1 cellular context compared by ENCODE assay signal in the genomic region with DNA sequence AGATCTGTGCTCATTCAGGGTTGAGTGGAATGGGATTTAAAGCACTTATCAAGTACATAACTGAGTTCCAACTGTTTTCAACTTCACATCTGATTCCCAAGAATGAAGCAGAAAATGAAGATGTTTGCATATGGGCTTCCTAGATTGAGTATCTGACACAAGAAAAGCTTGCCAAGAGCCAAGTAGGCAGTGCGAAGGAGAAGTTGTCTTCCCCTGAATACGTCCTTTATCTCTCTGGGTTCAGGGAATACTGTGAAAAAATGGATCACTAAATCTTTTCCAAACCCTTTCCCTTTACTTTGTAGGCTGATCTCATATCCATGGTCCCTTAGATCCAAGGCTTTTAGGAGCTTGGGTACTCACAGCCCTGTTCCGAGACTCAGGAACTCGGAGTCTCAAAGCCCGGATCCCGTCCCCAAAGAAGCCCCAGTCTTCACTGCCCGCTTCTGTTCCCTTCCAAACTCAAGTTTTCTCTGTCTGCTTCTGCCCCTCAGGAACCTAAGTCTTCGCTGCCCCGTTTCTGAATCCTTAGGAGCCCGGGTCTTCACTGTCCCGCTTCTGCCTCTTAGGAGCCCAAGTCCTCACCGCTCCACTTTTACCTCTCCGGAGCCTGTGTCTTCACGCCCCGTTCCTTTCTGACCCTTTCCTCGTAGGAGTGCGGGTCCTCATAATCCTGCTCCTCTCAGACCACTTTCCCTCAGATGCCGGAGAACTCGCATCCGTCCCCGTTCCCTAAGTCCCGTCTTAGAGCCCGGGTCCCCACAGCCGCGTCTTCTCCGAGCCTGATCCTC.
TF ChIP-seq lines count a peak whose summit lies in the region.

No MANE protein-coding gene starts in this region.

TF ChIP-seq in liver, 16 proteins besides CTCF, POLR2A, EP300 and RAD21 (continued from another document):
- TF ChIP-seq, protein P1, sequence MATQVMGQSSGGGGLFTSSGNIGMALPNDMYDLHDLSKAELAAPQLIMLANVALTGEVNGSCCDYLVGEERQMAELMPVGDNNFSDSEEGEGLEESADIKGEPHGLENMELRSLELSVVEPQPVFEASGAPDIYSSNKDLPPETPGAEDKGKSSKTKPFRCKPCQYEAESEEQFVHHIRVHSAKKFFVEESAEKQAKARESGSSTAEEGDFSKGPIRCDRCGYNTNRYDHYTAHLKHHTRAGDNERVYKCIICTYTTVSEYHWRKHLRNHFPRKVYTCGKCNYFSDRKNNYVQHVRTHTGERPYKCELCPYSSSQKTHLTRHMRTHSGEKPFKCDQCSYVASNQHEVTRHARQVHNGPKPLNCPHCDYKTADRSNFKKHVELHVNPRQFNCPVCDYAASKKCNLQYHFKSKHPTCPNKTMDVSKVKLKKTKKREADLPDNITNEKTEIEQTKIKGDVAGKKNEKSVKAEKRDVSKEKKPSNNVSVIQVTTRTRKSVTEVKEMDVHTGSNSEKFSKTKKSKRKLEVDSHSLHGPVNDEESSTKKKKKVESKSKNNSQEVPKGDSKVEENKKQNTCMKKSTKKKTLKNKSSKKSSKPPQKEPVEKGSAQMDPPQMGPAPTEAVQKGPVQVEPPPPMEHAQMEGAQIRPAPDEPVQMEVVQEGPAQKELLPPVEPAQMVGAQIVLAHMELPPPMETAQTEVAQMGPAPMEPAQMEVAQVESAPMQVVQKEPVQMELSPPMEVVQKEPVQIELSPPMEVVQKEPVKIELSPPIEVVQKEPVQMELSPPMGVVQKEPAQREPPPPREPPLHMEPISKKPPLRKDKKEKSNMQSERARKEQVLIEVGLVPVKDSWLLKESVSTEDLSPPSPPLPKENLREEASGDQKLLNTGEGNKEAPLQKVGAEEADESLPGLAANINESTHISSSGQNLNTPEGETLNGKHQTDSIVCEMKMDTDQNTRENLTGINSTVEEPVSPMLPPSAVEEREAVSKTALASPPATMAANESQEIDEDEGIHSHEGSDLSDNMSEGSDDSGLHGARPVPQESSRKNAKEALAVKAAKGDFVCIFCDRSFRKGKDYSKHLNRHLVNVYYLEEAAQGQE (IDR thresholded peaks at IDR 0.05), result no peak
- TF ChIP-seq, protein P2, sequence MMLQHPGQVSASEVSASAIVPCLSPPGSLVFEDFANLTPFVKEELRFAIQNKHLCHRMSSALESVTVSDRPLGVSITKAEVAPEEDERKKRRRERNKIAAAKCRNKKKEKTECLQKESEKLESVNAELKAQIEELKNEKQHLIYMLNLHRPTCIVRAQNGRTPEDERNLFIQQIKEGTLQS (IDR thresholded peaks at IDR 0.05), result no peak
- TF ChIP-seq TAF1 (conservative IDR thresholded peaks at IDR 0.05), result no peak
- TF ChIP-seq GABPA (IDR thresholded peaks at IDR 0.05 in 1 of 2, conservative IDR thresholded peaks at IDR 0.05 in 1 of 2), result no peak
- TF ChIP-seq FOXA1 (IDR thresholded peaks at IDR 0.05), result no peak
- TF ChIP-seq, protein P3, sequence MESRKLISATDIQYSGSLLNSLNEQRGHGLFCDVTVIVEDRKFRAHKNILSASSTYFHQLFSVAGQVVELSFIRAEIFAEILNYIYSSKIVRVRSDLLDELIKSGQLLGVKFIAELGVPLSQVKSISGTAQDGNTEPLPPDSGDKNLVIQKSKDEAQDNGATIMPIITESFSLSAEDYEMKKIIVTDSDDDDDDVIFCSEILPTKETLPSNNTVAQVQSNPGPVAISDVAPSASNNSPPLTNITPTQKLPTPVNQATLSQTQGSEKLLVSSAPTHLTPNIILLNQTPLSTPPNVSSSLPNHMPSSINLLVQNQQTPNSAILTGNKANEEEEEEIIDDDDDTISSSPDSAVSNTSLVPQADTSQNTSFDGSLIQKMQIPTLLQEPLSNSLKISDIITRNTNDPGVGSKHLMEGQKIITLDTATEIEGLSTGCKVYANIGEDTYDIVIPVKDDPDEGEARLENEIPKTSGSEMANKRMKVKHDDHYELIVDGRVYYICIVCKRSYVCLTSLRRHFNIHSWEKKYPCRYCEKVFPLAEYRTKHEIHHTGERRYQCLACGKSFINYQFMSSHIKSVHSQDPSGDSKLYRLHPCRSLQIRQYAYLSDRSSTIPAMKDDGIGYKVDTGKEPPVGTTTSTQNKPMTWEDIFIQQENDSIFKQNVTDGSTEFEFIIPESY (IDR thresholded peaks at IDR 0.05), result no peak
- TF ChIP-seq YY1 (IDR thresholded peaks at IDR 0.05), result no peak
- TF ChIP-seq RXRA (IDR thresholded peaks at IDR 0.05), result no peak
- TF ChIP-seq JUND (IDR thresholded peaks at IDR 0.05), result no peak
